8 cellular contexts compared by ENCODE assay signal in genomic region chr7:17298102-17298839, GRCh38. TPM values are rescaled to one million over a fixed set of nuclear protein-coding genes. Genes with fewer than 3 reads are reported as not detected.
DNase-seq lines count a peak whose midpoint lies in the region; ATAC-seq and TF ChIP-seq lines count a peak whose summit lies in the region.

AHR (plus strand) TSS chr7:17298652; CDS start chr7:17299265, 613 bp downstream.

- H3K79me2 ChIP-seq in OCI-LY3 (ENCODE audit: low read length), result peaks cover 54% of the 10 kb centered on the region

- intact Hi-C loops in CD8-positive, alpha-beta T cell (cut with DNase I, micrococcal nuclease), result loop anchor here (1.0 to 5.0 kb wide), 7 partner anchors 64 to 876 kb away; partner anchors contain the start of genes SNX13 (in 2 of the 2), BZW2 (in 1 of the 2) and CRPPA (in 1 of the 2)

- H3K36me3 ChIP-seq in CD8-positive, alpha-beta T cell (ENCODE audit: insufficient read depth, low read length), result no peaks in the 10 kb centered on the region
- H3K36me3 ChIP-seq in OCI-LY3 (replicated peaks; ENCODE audit: low read depth, low read length), result peaks cover 11% of the 10 kb centered on the region
- H3K36me3 ChIP-seq in mucosa of stomach (ENCODE audit: control insufficient read depth, insufficient read depth, low read length), result no peaks in the 10 kb centered on the region

- peaks cover 29% of the 10 kb centered on the region for H4K20me1 ChIP-seq in OCI-LY3 (ENCODE audit: insufficient read depth, low read length)

- peak within 1 kb of the TSS; percentile 73 for H3K27ac ChIP-seq in CD8-positive, alpha-beta T cell (ENCODE audit: low read depth, low read length)
- H3K27ac ChIP-seq in HL-60 (replicated peaks) (peak within 1 kb of the TSS; percentile 81), OCI-LY3 (ENCODE audit: low read length) (peak within 1 kb of the TSS; percentile 92)

- H3K4me2 ChIP-seq in OCI-LY3 (ENCODE audit: low read length), result peak within 1 kb of the TSS; percentile 83

- peak within 1 kb of the TSS; percentile 87 for H2AFZ ChIP-seq in OCI-LY3 (ENCODE audit: low read depth, low read length)

- TF ChIP-seq CTCF in CD8-positive, alpha-beta T cell (IDR thresholded peaks at IDR 0.05), result no peak
- TF ChIP-seq CTCF in HL-60 (IDR thresholded peaks at IDR 0.05; ENCODE audit: insufficient read depth, low read length), result no peak
- TF ChIP-seq CTCF in OCI-LY3 (IDR thresholded peaks at IDR 0.05; ENCODE audit: low read depth, low read length), result no peak

- POLR2A ChIA-PET in CD8-positive, alpha-beta T cell (lab: Charles Lee), result interaction anchor here (0.6 to 1.7 kb wide), 6 partner anchors 10 to 878 kb away, joined by 4 to 6 read pairs (median 4); no protein-coding TSS in a partner anchor

- TF ChIP-seq POLR2A in erythroblast (IDR thresholded peaks at IDR 0.05; ENCODE audit: low read length), result peak; percentile 42

- peaks cover 3% of the 10 kb centered on the region for H3K36me3 Mint-ChIP-seq in CD8-positive, alpha-beta T cell

- H3K27ac Mint-ChIP-seq in CD8-positive, alpha-beta T cell, result peak within 1 kb of the TSS; percentile 92

- H3K27me3 ChIP-seq in CD8-positive, alpha-beta T cell (ENCODE audit: insufficient read depth, low read length), result no peaks in the 10 kb centered on the region
- H3K27me3 ChIP-seq in HL-60 (ENCODE audit: insufficient read depth, poor library complexity, severe bottlenecking), result no peaks in the 10 kb centered on the region
- no peaks in the 10 kb centered on the region for H3K27me3 ChIP-seq in OCI-LY3 (ENCODE audit: low read depth, low read length)
- H3K27me3 ChIP-seq in mucosa of stomach (ENCODE audit: control insufficient read depth, insufficient read depth, low read length), result no peaks in the 10 kb centered on the region

- peaks cover 3% of the 10 kb centered on the region for H3K9me3 Mint-ChIP-seq in CD8-positive, alpha-beta T cell

- H3K9me3 ChIP-seq in CD8-positive, alpha-beta T cell (ENCODE audit: low read length), result no peaks in the 10 kb centered on the region
- H3K9me3 ChIP-seq in OCI-LY3 (ENCODE audit: insufficient read depth, low read length), result no peaks in the 10 kb centered on the region
- no peaks in the 10 kb centered on the region for H3K9me3 ChIP-seq in mucosa of stomach (ENCODE audit: control insufficient read depth, low read length)

- peak within 1 kb of the TSS; percentile 50 for H3K4me3 ChIP-seq in CD8-positive, alpha-beta T cell (ENCODE audit: low read depth, low read length)
- H3K4me3 ChIP-seq in HL-60 (replicated peaks; ENCODE audit: insufficient read depth, low read length) (peak within 1 kb of the TSS; percentile 97), OCI-LY3 (ENCODE audit: low read length) (peak within 1 kb of the TSS; percentile 98), mucosa of stomach (ENCODE audit: low read length) (peak within 1 kb of the TSS; percentile 68)

- peak within 1 kb of the TSS; percentile 92 for H3K4me3 Mint-ChIP-seq in CD8-positive, alpha-beta T cell

- peaks cover 34% of the 10 kb centered on the region for H3K4me1 Mint-ChIP-seq in CD8-positive, alpha-beta T cell (ENCODE audit: low read depth)

- peak; percentile 80 for ATAC-seq in CD8-positive, alpha-beta T cell
- peak; percentile 57 for ATAC-seq in GM19452 (IDR thresholded peaks at IDR 0.05; ENCODE audit: unreplicated experiment)

- H3K4me1 ChIP-seq in CD8-positive, alpha-beta T cell (ENCODE audit: insufficient read depth, low read length), result peaks cover 26% of the 10 kb centered on the region
- H3K4me1 ChIP-seq in OCI-LY3 (ENCODE audit: low read length), result peaks cover 15% of the 10 kb centered on the region
- H3K4me1 ChIP-seq in mucosa of stomach (ENCODE audit: control insufficient read depth, insufficient read depth, low read length), result peaks cover 16% of the 10 kb centered on the region

- peak within 1 kb of the TSS; percentile 96 for H3K9ac ChIP-seq in OCI-LY3 (ENCODE audit: low read length)
- H3K9ac ChIP-seq in mucosa of stomach (ENCODE audit: low read length), result peak within 1 kb of the TSS; percentile 95

- H3K27me3 Mint-ChIP-seq in CD8-positive, alpha-beta T cell (ENCODE audit: low read depth), result no peaks in the 10 kb centered on the region

- DNase-seq in CD8-positive, alpha-beta T cell, result peak; percentile 74 to 92 (median 87)
- DNase-seq in HL-60 (ENCODE audit: low read depth in 1 of 2, low spot score in 1 of 2), result peak; percentile 86 to 93
- peak; percentile 89 for DNase-seq in activated T-cell treated with anti-CD3 and anti-CD28 coated beads, Interleukin-2, amount 50 U/mL, for 1 hour
- DNase-seq in erythroblast (lab: John Stamatoyannopoulos, UW), result peak; percentile 93 to 94
- peak; percentile 71 to 75 for DNase-seq in stimulated activated CD8-positive, alpha-beta memory T cell treated with anti-CD3 and anti-CD28 coated beads, Interleukin-7, amount 100 ng/mL, for 1 hour (ENCODE audit: low read depth in 2 of 2)

- CTCF ChIA-PET in CD8-positive, alpha-beta T cell (lab: Charles Lee), result interaction anchor here (0.6 kb wide), 1 partner anchor 45 kb away, joined by 3 read pairs; no protein-coding TSS in a partner anchor

RNA-seq across cellular contexts. Expression of gene AHR, which starts in this region (rescaled TPM):
- total RNA-seq in CD8-positive, alpha-beta T cell, result 10 to 100 TPM; 54.0 to 54.1 TPM

Comparison
In these comparisons a context has a peak if more than half of its experiments do, and no peak if none do; other contexts are left out.
1. Peak in every context shown above with its lines: DNase-seq, ATAC-seq, H3K4me3 ChIP-seq and H3K27ac ChIP-seq.